Comparison of ENCODE assay signal across 8 cellular contexts in genomic region chr10:104337527-104337984, GRCh38. TPM values are rescaled to one million over a fixed set of nuclear protein-coding genes. Genes with fewer than 3 reads are reported as not detected.
DNase-seq lines count a peak whose midpoint lies in the region; ATAC-seq lines count a peak whose summit lies in the region.

No MANE protein-coding gene starts in this region.

- peak overlapping the region; percentile 68 for H3K27ac ChIP-seq in temporal lobe (ENCODE audit: low read depth, low read length)

- in situ Hi-C loops in T47D (cut with HindIII; ENCODE audit: low pct_unique_long_range_greater_than_20kb, low sequenced_read_pairs): no loop called here

- no peak for DNase-seq in activated CD4-positive, CD25-positive, alpha-beta regulatory T cell (lab: John Stamatoyannopoulos, UW)
- DNase-seq in NOMO-1 (lab: John Stamatoyannopoulos, UW; ENCODE audit: unreplicated experiment in 2 of 2) (peak; percentile 76 to 78), T47D (ENCODE audit: low read depth in 1 of 2, low spot score in 1 of 2) (peak; percentile 20 to 37), left kidney (ENCODE audit: low read depth, low spot score) (peak; percentile 85)
- no peak for DNase-seq in stimulated activated CD8-positive, alpha-beta memory T cell treated with anti-CD3 and anti-CD28 coated beads, Interleukin-4, amount 100 ng/mL, for 48 hours

- ATAC-seq in activated CD4-positive, CD25-positive, alpha-beta regulatory T cell treated with anti-CD3 and anti-CD28 coated beads, Interleukin-2, amount 50 U/mL, for 24 hours: peak; percentile 9 to 23
- peak; percentile 51 for ATAC-seq in HG02642 (IDR thresholded peaks at IDR 0.05; ENCODE audit: poor library complexity, unreplicated experiment)

RNA-seq across cellular contexts. Expression of gene ITPRIP, which starts 0.7 kb away (rescaled TPM):
- 2.0 TPM for total RNA-seq in temporal lobe

RNA-seq across cellular contexts. Expression of gene CFAP58, which starts 16.1 kb away (rescaled TPM):
- total RNA-seq in temporal lobe: 0.25 TPM

Comparison
In these comparisons a context has a peak if more than half of its experiments do, and no peak if none do; other contexts are left out.
1. DNase-seq: peak in NOMO-1 (2 of 2), T47D (2 of 2) and left kidney (single experiment); none in activated CD4-positive, CD25-positive, alpha-beta regulatory T cell (0 of 4) and stimulated activated CD8-positive, alpha-beta memory T cell treated with anti-CD3 and anti-CD28 coated beads, Interleukin-4, amount 100 ng/mL, for 48 hours (single experiment).